ENCODE assay signal across 9 cellular contexts in genomic region chr1:108961752-108962486, GRCh38. TPM values are rescaled to one million over a fixed set of nuclear protein-coding genes. Genes with fewer than 3 reads are reported as not detected.
DNase-seq lines count a peak whose midpoint lies in the region; ATAC-seq and TF ChIP-seq lines count a peak whose summit lies in the region.
"Had no signal": no experiment of that assay in that cellular context is flagged by ENCODE, and none has a peak within 500 bp of the region (broad histone marks: within the 10 kb centered on the region; RNA-seq: fewer than 3 reads in every experiment).

No MANE protein-coding gene starts in this region.

- H2AFZ ChIP-seq in hepatocyte, result peak overlapping the region; percentile 82

- H3K4me3 Mint-ChIP-seq in stimulated activated effector memory CD8-positive, alpha-beta T cell treated with anti-CD3 and anti-CD28 coated beads, Interleukin-12 subunit alpha, Interleukin-12 subunit beta, amount 100 ng/mL, for 72 hours, result peak overlapping the region; percentile 77

- no peaks in the 10 kb centered on the region for H3K9me3 Mint-ChIP-seq in stimulated activated effector memory CD8-positive, alpha-beta T cell treated with anti-CD3 and anti-CD28 coated beads, Interleukin-12 subunit alpha, Interleukin-12 subunit beta, amount 100 ng/mL, for 72 hours

- H3K9me3 ChIP-seq in WERI-Rb-1 (ENCODE audit: severe bottlenecking), result no peaks in the 10 kb centered on the region
- no peaks in the 10 kb centered on the region for H3K9me3 ChIP-seq in hepatocyte (ENCODE audit: low read depth)

- DNase-seq in NCI-H748 (lab: John Stamatoyannopoulos, UW; ENCODE audit: unreplicated experiment), result peak; percentile 20
- no peak for DNase-seq in NCI-H748 treated with DMSO at 0.1 percent for 48 hours (lab: John Stamatoyannopoulos, UW)
- DNase-seq in WERI-Rb-1, result no peak
- no peak for DNase-seq in hepatocyte (ENCODE audit: low spot score)
- no peak for DNase-seq in stimulated activated effector memory CD8-positive, alpha-beta T cell treated with anti-CD3 and anti-CD28 coated beads, Interleukin-12 subunit alpha, Interleukin-12 subunit beta, amount 100 ng/mL, for 72 hours (ENCODE audit: low spot score in 2 of 2)
- DNase-seq in AML-193 (lab: John Stamatoyannopoulos, UW), result no peak
- no peak for DNase-seq in cerebellar nuclear complex (lab: John Stamatoyannopoulos, UW)
- no peak for DNase-seq in NCI-H146 treated with DMSO at 0.1 percent for 48 hours (lab: John Stamatoyannopoulos, UW; ENCODE audit: unreplicated experiment)
- DNase-seq: COR-L47 had no signal

- H3K4me1 ChIP-seq in hepatocyte (ENCODE audit: insufficient read depth), result peaks cover 11% of the 10 kb centered on the region

- WGBS in hepatocyte (ENCODE audit: low lambda C conversion rate, missing lambda C conversion rate), result 88% methylated on average over 15 of the region's 15 CpGs

- H3K36me3 Mint-ChIP-seq in stimulated activated effector memory CD8-positive, alpha-beta T cell treated with anti-CD3 and anti-CD28 coated beads, Interleukin-12 subunit alpha, Interleukin-12 subunit beta, amount 100 ng/mL, for 72 hours, result peaks cover 15% of the 10 kb centered on the region

- peak overlapping the region; percentile 82 for H3K27ac Mint-ChIP-seq in stimulated activated effector memory CD8-positive, alpha-beta T cell treated with anti-CD3 and anti-CD28 coated beads, Interleukin-12 subunit alpha, Interleukin-12 subunit beta, amount 100 ng/mL, for 72 hours

- peaks cover 40% of the 10 kb centered on the region for H3K4me1 Mint-ChIP-seq in stimulated activated effector memory CD8-positive, alpha-beta T cell treated with anti-CD3 and anti-CD28 coated beads, Interleukin-12 subunit alpha, Interleukin-12 subunit beta, amount 100 ng/mL, for 72 hours

- H3K4me3 ChIP-seq in WERI-Rb-1 (ENCODE audit: low read depth, low read length), result peak overlapping the region; percentile 84
- H3K4me3 ChIP-seq in hepatocyte, result peak overlapping the region; percentile 59

- no peak for ATAC-seq in stimulated activated effector memory CD8-positive, alpha-beta T cell treated with anti-CD3 and anti-CD28 coated beads, Interleukin-12 subunit alpha, Interleukin-12 subunit beta, amount 100 ng/mL, for 72 hours

- peaks cover 54% of the 10 kb centered on the region for H3K79me2 ChIP-seq in hepatocyte

- H3K36me3 ChIP-seq in WERI-Rb-1 (peaks cover 18% of the 10 kb centered on the region), hepatocyte (replicated peaks; ENCODE audit: insufficient read depth, low read depth) (no peaks in the 10 kb centered on the region)

- H3K4me2 ChIP-seq in hepatocyte, result peak overlapping the region; percentile 88

- no peaks in the 10 kb centered on the region for H4K20me1 ChIP-seq in hepatocyte (ENCODE audit: insufficient read depth, poor library complexity, severe bottlenecking)

- TF ChIP-seq CTCF in WERI-Rb-1 (IDR thresholded peaks at IDR 0.05; ENCODE audit: low read depth, low read length) (no peak), hepatocyte (IDR thresholded peaks at IDR 0.05; ENCODE audit: poor library complexity) (no peak)

- H3K27me3 ChIP-seq in WERI-Rb-1 (ENCODE audit: insufficient read depth, low read depth, severe bottlenecking), result no peaks in the 10 kb centered on the region
- H3K27me3 ChIP-seq in hepatocyte, result no peaks in the 10 kb centered on the region

- no peaks in the 10 kb centered on the region for H3K9me2 ChIP-seq in hepatocyte (replicated peaks; ENCODE audit: insufficient read depth)

- H3K27ac ChIP-seq in WERI-Rb-1 (no peak overlapping the region; the same call in 1 of the 2 replicates), hepatocyte (peak overlapping the region; percentile 97)

RNA-seq across cellular contexts. Expression of gene CLCC1, which starts 1.4 kb away (rescaled TPM):
- 31.5 and 42.8 TPM in 2 replicates for total RNA-seq in hepatocyte
- polyA plus RNA-seq in hepatocyte, result 24.8 and 26.6 TPM in 2 replicates
